9 cellular contexts compared by ENCODE assay signal in the genomic region with DNA sequence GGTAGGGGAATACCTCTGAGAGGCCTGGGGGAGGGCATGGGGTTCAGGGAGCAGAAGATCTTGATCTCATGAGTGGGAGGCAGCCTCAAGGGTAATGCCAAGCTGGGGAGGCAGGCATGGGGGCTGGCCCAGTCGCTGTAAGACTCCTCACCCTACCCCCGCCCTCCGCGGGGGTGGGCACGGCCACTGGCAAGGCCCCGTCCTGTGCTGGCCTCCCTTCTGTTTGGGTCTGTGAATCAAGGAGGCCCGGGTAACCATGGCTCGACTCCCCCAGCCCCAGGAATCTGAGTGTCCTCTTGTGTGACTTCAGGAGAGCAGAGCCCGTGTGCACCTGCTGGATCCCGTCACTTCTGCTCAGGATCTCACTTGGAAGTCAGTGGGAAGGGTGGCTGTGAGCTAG.
"Had no signal": no experiment of that assay in that cellular context is flagged by ENCODE, and none has a peak within 500 bp of the region (broad histone marks: within the 10 kb centered on the region; RNA-seq: fewer than 3 reads in every experiment).

No MANE protein-coding gene starts in this region.

- H3K36me3 Mint-ChIP-seq: IgD-negative memory B cell had no signal

- H3K4me3 ChIP-seq: GM23248, HAP-1 had no signal

- H3K27ac Mint-ChIP-seq: HFFc6, IgD-negative memory B cell had no signal

- H3K9me3 ChIP-seq: HAP-1 had no signal

- H3K4me1 ChIP-seq: HAP-1 had no signal

- H3K9me3 Mint-ChIP-seq: HFFc6 had no signal

- DNase-seq: GM23248, GOT3, H7, HFFc6 had no signal

- ATAC-seq: HCT116, HepG2 had no signal

- H3K4me3 Mint-ChIP-seq: HFFc6, IgD-negative memory B cell had no signal

- H3K9ac ChIP-seq: GM23248 had no signal

- H3K36me3 ChIP-seq: HAP-1 had no signal

- H3K27ac ChIP-seq: GM23248, HL-60 had no signal
